ENCODE assay signal across 9 cellular contexts in the genomic region with DNA sequence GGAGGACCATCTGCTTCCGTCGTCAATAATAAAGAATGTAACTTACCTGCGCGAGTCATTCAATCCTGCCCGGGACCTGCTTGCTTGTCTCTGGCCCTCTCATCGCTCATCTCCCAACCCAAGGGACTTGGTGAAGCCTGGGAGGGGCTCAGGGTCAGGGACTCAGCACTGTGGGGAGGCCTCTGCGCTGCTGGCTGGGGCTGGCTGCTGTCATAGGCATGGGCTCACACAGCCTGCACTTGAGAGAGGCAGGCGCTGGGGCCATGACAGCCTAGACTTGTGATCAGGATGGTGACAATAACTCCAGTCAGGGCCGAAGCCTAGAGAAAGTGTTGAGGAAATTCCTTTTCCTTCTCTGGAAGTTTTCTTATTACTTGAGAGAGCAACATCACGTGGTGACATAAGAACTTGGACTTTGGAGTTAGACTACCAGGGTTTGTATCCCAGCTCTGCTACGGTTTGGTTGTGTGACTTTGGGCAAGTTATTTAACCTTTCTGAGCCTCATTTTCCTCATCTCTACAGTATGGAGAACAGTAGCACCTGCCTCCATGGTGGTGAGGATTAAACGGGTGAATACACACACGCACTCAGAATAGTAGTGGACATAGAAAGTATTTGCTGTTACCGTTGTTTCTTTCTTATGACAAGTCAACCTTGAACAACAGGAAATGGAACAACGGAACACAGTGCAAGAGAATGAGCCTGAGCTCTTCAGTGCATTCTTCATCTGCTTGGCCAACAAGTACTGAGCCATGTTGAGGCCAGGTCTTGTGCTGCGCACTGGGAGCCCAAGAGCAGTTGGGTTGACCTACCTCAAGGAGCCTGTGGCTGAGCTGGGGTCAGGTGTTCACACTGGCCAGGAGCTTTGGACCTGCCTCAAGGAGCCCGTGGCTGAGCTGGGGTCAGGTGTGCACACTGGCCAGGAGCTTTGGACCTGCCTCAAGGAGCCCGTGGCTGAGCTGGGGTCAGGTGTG.
A peak's percentile ranks its signal among the peaks of the same experiment; 100 is the strongest.
DNase-seq lines count a peak whose midpoint lies in the region; ATAC-seq and TF ChIP-seq lines count a peak whose summit lies in the region.
"Had no signal": no experiment of that assay in that cellular context is flagged by ENCODE, and none has a peak within 500 bp of the region (broad histone marks: within the 10 kb centered on the region; RNA-seq: fewer than 3 reads in every experiment).

No MANE protein-coding gene starts in this region.

- ATAC-seq in HG02642 (IDR thresholded peaks at IDR 0.05; ENCODE audit: poor library complexity, unreplicated experiment), result peak; percentile 72

- TF ChIP-seq CTCF in dorsolateral prefrontal cortex (IDR thresholded peaks at IDR 0.05 in 54 of 56, conservative IDR thresholded peaks at IDR 0.05 in 2 of 56; ENCODE audit: low read depth in 1 of 56, partially characterized antibody in 56 of 56), result no peak

- no peaks in the 10 kb centered on the region for H3K27me3 ChIP-seq in dorsolateral prefrontal cortex

- H3K4me3 ChIP-seq in dorsolateral prefrontal cortex, result no peak overlapping the region

- H3K27ac ChIP-seq in dorsolateral prefrontal cortex, result no peak overlapping the region
- H3K27ac ChIP-seq: HL-60 had no signal

- DNase-seq in GM19238 (ENCODE audit: insufficient read length, low spot score) (peak; percentile 49), NAMALWA (ENCODE audit: low spot score) (peak; percentile 73), renal cortical epithelial cell (ENCODE audit: low read depth) (peak; percentile 39), NCI-H774 (lab: John Stamatoyannopoulos, UW) (no peak), OCI-M1 (lab: John Stamatoyannopoulos, UW) (no peak), dorsolateral prefrontal cortex (no peak)
- DNase-seq: NCI-H2081 treated with DMSO at 0.1 percent for 48 hours had no signal

- intact Hi-C loops in dorsolateral prefrontal cortex (cut with DNase I), result loop anchor here (5.0 to 10.0 kb wide), 4 partner anchors 63 to 325 kb away; a partner anchor contains a TSS

Comparison
In these comparisons a context has a peak if more than half of its experiments do, and no peak if none do; other contexts are left out.
1. DNase-seq: peak in GM19238 (single experiment), NAMALWA (single experiment) and renal cortical epithelial cell (single experiment); none in NCI-H774 (single experiment), OCI-M1 (single experiment) and dorsolateral prefrontal cortex (0 of 10).